12 cellular contexts compared by ENCODE assay signal in the genomic region with DNA sequence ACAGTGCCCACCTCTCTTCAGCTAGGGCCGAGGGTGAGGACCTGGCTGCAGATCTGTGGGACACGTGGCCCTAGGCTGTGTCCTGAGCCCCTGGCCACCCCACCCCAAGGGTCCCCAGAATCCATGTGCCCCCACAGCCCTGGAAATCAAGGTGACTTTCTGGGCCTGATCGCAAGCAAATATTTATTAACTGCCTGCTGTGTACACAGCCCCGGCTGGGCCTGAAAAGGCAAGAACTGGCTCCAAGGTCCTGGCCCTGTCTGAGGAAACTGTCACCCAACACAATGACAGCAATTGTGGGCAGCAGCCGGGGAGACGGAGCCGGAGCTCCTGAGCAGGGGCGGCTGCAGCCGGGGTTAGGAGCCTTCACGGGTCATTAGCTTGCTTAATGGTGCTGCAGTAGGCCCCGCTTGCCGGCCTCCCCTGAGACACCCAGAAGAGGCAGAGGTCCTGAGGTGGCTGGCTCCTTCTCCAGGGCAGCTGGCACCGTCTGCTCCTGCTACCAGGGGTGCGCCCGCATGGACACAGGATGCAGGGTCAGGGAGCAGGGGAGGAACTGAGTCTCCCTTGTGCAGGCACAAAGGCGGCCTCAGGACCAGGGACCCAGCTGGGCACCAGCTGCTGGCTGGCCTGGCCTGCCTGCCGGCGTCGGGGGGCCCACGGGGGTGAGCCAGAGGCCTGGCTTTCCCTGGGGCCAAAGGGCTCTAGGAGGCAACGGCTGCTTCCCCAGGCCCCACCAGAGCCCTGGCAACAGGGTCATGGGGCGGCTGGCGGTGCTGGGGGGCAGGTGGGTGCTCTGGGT. TPM values are rescaled to one million over a fixed set of nuclear protein-coding genes. Genes with fewer than 3 reads are reported as not detected.
DNase-seq lines count a peak whose midpoint lies in the region; FAIRE-seq and TF ChIP-seq lines count a peak whose summit lies in the region.
"Had no signal": no experiment of that assay in that cellular context is flagged by ENCODE, and none has a peak within 500 bp of the region (broad histone marks: within the 10 kb centered on the region; RNA-seq: fewer than 3 reads in every experiment).

No MANE protein-coding gene starts in this region.

- no peak for TF ChIP-seq POLR2A in transverse colon (IDR thresholded peaks at IDR 0.05)

- peaks cover 7% of the 10 kb centered on the region for H3K27me3 ChIP-seq in transverse colon
- H3K27me3 ChIP-seq in effector memory CD4-positive, alpha-beta T cell (replicated peaks; ENCODE audit: control insufficient read depth, insufficient read depth, low read length, poor library complexity, severe bottlenecking) = no peaks in the 10 kb centered on the region

- no peak for TF ChIP-seq CTCF in kidney (IDR thresholded peaks at IDR 0.05; ENCODE audit: borderline replicate concordance, extremely low read depth, insufficient read depth)
- no peak for TF ChIP-seq CTCF in transverse colon (IDR thresholded peaks at IDR 0.05)

- H3K36me3 Mint-ChIP-seq in activated CD4-positive, alpha-beta memory T cell treated with anti-CD3 and anti-CD28 coated beads, Interleukin-2, amount 10 ng/mL, durations not matched to agents 7 days and 5 days (ENCODE audit: low read depth) = no peaks in the 10 kb centered on the region

- POLR2A ChIA-PET in activated CD4-positive, alpha-beta memory T cell treated with anti-CD3 and anti-CD28 coated beads, Interleukin-2, amount 10 ng/mL, durations not matched to agents 7 days and 5 days (lab: Charles Lee) = no interaction called here

- CTCF ChIA-PET in activated CD4-positive, alpha-beta memory T cell treated with anti-CD3 and anti-CD28 coated beads, Interleukin-2, amount 10 ng/mL, durations not matched to agents 7 days and 5 days (lab: Charles Lee) = no interaction called here

- peaks cover 0 to 2% of the 10 kb centered on the region in 2 donors for H3K4me1 ChIP-seq in kidney (ENCODE audit: control insufficient read depth in 1 of 2, insufficient read depth in 1 of 2, low read depth in 1 of 2, low read length in 2 of 2)
- no peaks in the 10 kb centered on the region for H3K4me1 ChIP-seq in transverse colon
- H3K4me1 ChIP-seq in effector memory CD4-positive, alpha-beta T cell (ENCODE audit: control insufficient read depth, insufficient read depth, low read length, poor library complexity, severe bottlenecking) = no peaks in the 10 kb centered on the region
- H3K4me1 ChIP-seq: parathyroid adenoma had no signal

- H3K27ac ChIP-seq in kidney (ENCODE audit: low read depth in 2 of 2, low read length in 2 of 2) = no peak overlapping the region
- no peak overlapping the region for H3K27ac ChIP-seq in transverse colon
- H3K27ac ChIP-seq in effector memory CD4-positive, alpha-beta T cell (ENCODE audit: insufficient read depth, low read length, poor library complexity, severe bottlenecking) = no peak overlapping the region
- H3K27ac ChIP-seq: parathyroid adenoma had no signal

- H3K4me3 ChIP-seq in kidney (ENCODE audit: low read length in 2 of 2) = no peak overlapping the region
- H3K4me3 ChIP-seq in transverse colon = no peak overlapping the region
- H3K4me3 ChIP-seq in effector memory CD4-positive, alpha-beta T cell (ENCODE audit: insufficient read depth, low read depth, low read length, poor library complexity, severe bottlenecking) = no peak overlapping the region

- DNase-seq in activated effector memory CD4-positive, alpha-beta T cell treated with anti-CD3 and anti-CD28 coated beads, Interleukin-2, amount 50 U/mL, for 16 hours = peak; percentile 57
- no peak for DNase-seq in activated effector memory CD4-positive, alpha-beta T cell treated with Interleukin-2 at 50 U/mL for 16 hours
- peak; percentile 14 for DNase-seq in activated CD4-positive, alpha-beta memory T cell treated with anti-CD3 and anti-CD28 coated beads, Interleukin-2, amount 10 ng/mL, durations not matched to agents 7 days and 5 days
- DNase-seq in kidney = peak; percentile 65
- DNase-seq in transverse colon = peak; percentile 6
- DNase-seq in effector memory CD4-positive, alpha-beta T cell = no peak
- no peak for DNase-seq in NCI-H524 (lab: John Stamatoyannopoulos, UW)
- no peak for DNase-seq in central memory CD4-positive, alpha-beta T cell
- DNase-seq: NCI-H187 had no signal

- WGBS in transverse colon (ENCODE audit: low coverage in 1 of 2), 2 donors = 78% methylated on average over 10 of the region's 23 CpGs; no CpG with 5 or more reads in 1 of the 2 donors

- H3K36me3 ChIP-seq in kidney (ENCODE audit: control insufficient read depth in 1 of 2, insufficient read depth in 2 of 2, low read length in 2 of 2) (no peaks in the 10 kb centered on the region), transverse colon (no peaks in the 10 kb centered on the region)
- H3K36me3 ChIP-seq in effector memory CD4-positive, alpha-beta T cell (ENCODE audit: control insufficient read depth, insufficient read depth, low read length) = no peaks in the 10 kb centered on the region

- H3K27me3 Mint-ChIP-seq in activated CD4-positive, alpha-beta memory T cell treated with anti-CD3 and anti-CD28 coated beads, Interleukin-2, amount 10 ng/mL, durations not matched to agents 7 days and 5 days = peaks cover 8% of the 10 kb centered on the region

- no peaks in the 10 kb centered on the region for H3K4me1 Mint-ChIP-seq in activated CD4-positive, alpha-beta memory T cell treated with anti-CD3 and anti-CD28 coated beads, Interleukin-2, amount 10 ng/mL, durations not matched to agents 7 days and 5 days

- H3K4me3 Mint-ChIP-seq in activated CD4-positive, alpha-beta memory T cell treated with anti-CD3 and anti-CD28 coated beads, Interleukin-2, amount 10 ng/mL, durations not matched to agents 7 days and 5 days = no peak overlapping the region
- H3K4me3 Mint-ChIP-seq: CD4-positive, alpha-beta T cell; dendritic cell treated with granulocyte-macrophage colony-stimulating factor and Interleukin-4, amounts not matched to agents 40 ng/mL and 50 ng/mL, for 4 days had no signal

- intact Hi-C loops in kidney (cut with DNase I) (no loop called here), transverse colon (cut with DNase I; ENCODE audit: low total_unique reads) (no loop called here)

- H3K27ac Mint-ChIP-seq in activated CD4-positive, alpha-beta memory T cell treated with anti-CD3 and anti-CD28 coated beads, Interleukin-2, amount 10 ng/mL, durations not matched to agents 7 days and 5 days = no peak overlapping the region
- H3K27ac Mint-ChIP-seq: CD4-positive, alpha-beta T cell; dendritic cell treated with granulocyte-macrophage colony-stimulating factor and Interleukin-4, amounts not matched to agents 40 ng/mL and 50 ng/mL, for 4 days had no signal

- no peak overlapping the region for H3K9ac ChIP-seq in kidney (ENCODE audit: low read length in 2 of 2)
- H3K9ac ChIP-seq: parathyroid adenoma had no signal

- in situ Hi-C loops in transverse colon (cut with MboI; ENCODE audit: low pct_ligation_motif_present in 1 of 4, low pct_unique_long_range_greater_than_20kb in 1 of 4, low sequenced_read_pairs in 3 of 4) = no loop called here

- FAIRE-seq in kidney (lab: Jason Lieb, UNC) = no peak

- no peak for TF ChIP-seq EP300 in transverse colon (IDR thresholded peaks at IDR 0.05; ENCODE audit: low read depth)

- H3K9me3 ChIP-seq in kidney (ENCODE audit: control insufficient read depth in 1 of 2, low read length in 2 of 2) = no peaks in the 10 kb centered on the region
- H3K9me3 ChIP-seq in transverse colon = no peaks in the 10 kb centered on the region
- H3K9me3 ChIP-seq in effector memory CD4-positive, alpha-beta T cell (ENCODE audit: control insufficient read depth, low read length) = no peaks in the 10 kb centered on the region

- H3K9me3 Mint-ChIP-seq in activated CD4-positive, alpha-beta memory T cell treated with anti-CD3 and anti-CD28 coated beads, Interleukin-2, amount 10 ng/mL, durations not matched to agents 7 days and 5 days = no peaks in the 10 kb centered on the region
- H3K9me3 Mint-ChIP-seq: CD4-positive, alpha-beta T cell; dendritic cell treated with granulocyte-macrophage colony-stimulating factor and Interleukin-4, amounts not matched to agents 40 ng/mL and 50 ng/mL, for 4 days had no signal

RNA-seq across cellular contexts. Expression of a gene that starts 24.1 kb away (rescaled TPM):
- total RNA-seq in activated CD4-positive, alpha-beta memory T cell treated with anti-CD3 and anti-CD28 coated beads, Interleukin-2, amount 10 ng/mL, durations not matched to agents 7 days and 5 days = 10 to 100 TPM; 29.1 to 30.7 TPM
- total RNA-seq in kidney = 60.2 TPM
- 39.7 TPM for polyA plus RNA-seq in kidney (ENCODE audit: insufficient read depth, low read depth, low replicate concordance)
- total RNA-seq in transverse colon = 100 to 1,000 TPM in 1 of 4 donors, 10 to 100 TPM in 3; 33.3 to 109 (median 66.9) TPM

Comparison
In these comparisons a context has a peak if more than half of its experiments do, and no peak if none do; other contexts are left out.
1. DNase-seq: peak in activated effector memory CD4-positive, alpha-beta T cell treated with anti-CD3 and anti-CD28 coated beads, Interleukin-2, amount 50 U/mL, for 16 hours (single experiment), activated CD4-positive, alpha-beta memory T cell treated with anti-CD3 and anti-CD28 coated beads, Interleukin-2, amount 10 ng/mL, durations not matched to agents 7 days and 5 days (single experiment), kidney (single experiment) and transverse colon (single experiment); none in activated effector memory CD4-positive, alpha-beta T cell treated with Interleukin-2 at 50 U/mL for 16 hours (single experiment), effector memory CD4-positive, alpha-beta T cell (0 of 3), NCI-H524 (0 of 2) and central memory CD4-positive, alpha-beta T cell (single experiment).